In genomic region chr6:35428421-35429149, GRCh38 we compare ENCODE assay signal across 1 cellular context.
A peak's percentile ranks its signal among the peaks of the same experiment; 100 is the strongest.
TF ChIP-seq lines count a peak whose summit lies in the region.

No MANE protein-coding gene starts in this region.

TF ChIP-seq in HepG2, 621 proteins besides CTCF, POLR2A, EP300 and RAD21 (continued from another document and continues in another):
- TF ChIP-seq NFE2 (CRISPR knock-in tag; IDR thresholded peaks at IDR 0.05) (no peak), ZNF12 (CRISPR knock-in tag; IDR thresholded peaks at IDR 0.05) (peak; percentile 61; the same call in 1 of the 2 replicates), GABPA (IDR thresholded peaks at IDR 0.05; ENCODE audit: low read depth, low read length) (no peak), GABPA (CRISPR knock-in tag; IDR thresholded peaks at IDR 0.05; ENCODE audit: low read depth) (0 out of 2 replicates have a peak, but pooled peaks have one; percentile 19), ZNF503 (CRISPR knock-in tag; IDR thresholded peaks at IDR 0.05) (peak; percentile 80), GFI1 (CRISPR knock-in tag; IDR thresholded peaks at IDR 0.05; ENCODE audit: borderline replicate concordance) (peak; percentile 59; the same call in 1 of the 2 replicates), SOX6 (IDR thresholded peaks at IDR 0.05) (no peak), SOX6 (CRISPR knock-in tag; IDR thresholded peaks at IDR 0.05) (peak; percentile 75), PRDM15 (CRISPR knock-in tag; IDR thresholded peaks at IDR 0.05) (no peak), CCDC6 (CRISPR knock-in tag; IDR thresholded peaks at IDR 0.05) (0 out of 2 replicates have a peak, but pooled peaks have one; percentile 42), HMG20B (CRISPR knock-in tag; conservative IDR thresholded peaks at IDR 0.05) (no peak), ZNF225 (CRISPR knock-in tag; IDR thresholded peaks at IDR 0.05) (0 out of 2 replicates have a peak, but pooled peaks have one; percentile 47), ZBTB25 (CRISPR knock-in tag; IDR thresholded peaks at IDR 0.05) (0 out of 2 replicates have a peak, but pooled peaks have one; percentile 20), KLF6 (CRISPR knock-in tag; IDR thresholded peaks at IDR 0.05) (peak; percentile 77), YY1 (IDR thresholded peaks at IDR 0.05; ENCODE audit: insufficient read depth, insufficient replicate concordance, low read depth, low read length) (peak; percentile 50), KDM2A (CRISPR knock-in tag; IDR thresholded peaks at IDR 0.05; ENCODE audit: borderline replicate concordance, low read depth) (peak; percentile 39; the same call in 1 of the 2 replicates), RARA (CRISPR knock-in tag; IDR thresholded peaks at IDR 0.05) (peak; percentile 80), SALL1 (CRISPR knock-in tag; IDR thresholded peaks at IDR 0.05) (peak; percentile 82), CREB1 (IDR thresholded peaks at IDR 0.05) (no peak), CREB1 (CRISPR knock-in tag; IDR thresholded peaks at IDR 0.05) (peak; percentile 18; the same call in 1 of the 2 replicates), NFATC3 (CRISPR knock-in tag; IDR thresholded peaks at IDR 0.05) (0 out of 2 replicates have a peak, but pooled peaks have one; percentile 43), ARNTL (CRISPR knock-in tag; IDR thresholded peaks at IDR 0.05) (peak; percentile 30; the same call in 1 of the 2 replicates), ZNF501 (CRISPR knock-in tag; IDR thresholded peaks at IDR 0.05) (peak; percentile 45; the same call in 1 of the 2 replicates), PHF21A (CRISPR knock-in tag; IDR thresholded peaks at IDR 0.05) (0 out of 2 replicates have a peak, but pooled peaks have one; percentile 32), POLR2G (IDR thresholded peaks at IDR 0.05; ENCODE audit: low read depth, low read length) (peak; percentile 34; the same call in 1 of the 2 replicates), NR2F2 (IDR thresholded peaks at IDR 0.05; ENCODE audit: borderline replicate concordance, low read depth) (peak; percentile 70), ZNF256 (CRISPR knock-in tag; conservative IDR thresholded peaks at IDR 0.05) (no peak), IKZF5 (CRISPR knock-in tag; IDR thresholded peaks at IDR 0.05) (peak; percentile 82), ZNF30 (CRISPR knock-in tag; IDR thresholded peaks at IDR 0.05) (0 out of 2 replicates have a peak, but pooled peaks have one; percentile 36), ZNF556 (CRISPR knock-in tag; IDR thresholded peaks at IDR 0.05; ENCODE audit: borderline replicate concordance) (peak; percentile 86; the same call in 1 of the 2 replicates), FOXO1 (CRISPR knock-in tag; IDR thresholded peaks at IDR 0.05) (0 out of 2 replicates have a peak, but pooled peaks have one; percentile 10), TBX3 (IDR thresholded peaks at IDR 0.05; ENCODE audit: borderline replicate concordance) (peak; percentile 45; the same call in 1 of the 2 replicates), TBP (CRISPR knock-in tag; IDR thresholded peaks at IDR 0.05) (no peak), THAP9 (CRISPR knock-in tag; IDR thresholded peaks at IDR 0.05; ENCODE audit: borderline replicate concordance) (peak; percentile 19; the same call in 1 of the 2 replicates), HOXA7 (CRISPR knock-in tag; IDR thresholded peaks at IDR 0.05) (no peak), THAP11 (CRISPR knock-in tag; IDR thresholded peaks at IDR 0.05) (peak; percentile 33; the same call in 1 of the 2 replicates), ZNF567 (CRISPR knock-in tag; IDR thresholded peaks at IDR 0.05; ENCODE audit: borderline replicate concordance) (no peak), CREM (IDR thresholded peaks at IDR 0.05) (peak; percentile 56; the same call in 1 of the 2 replicates), CREM (CRISPR knock-in tag; IDR thresholded peaks at IDR 0.05) (no peak), ZNF891 (CRISPR knock-in tag; IDR thresholded peaks at IDR 0.05) (peak; percentile 46; the same call in 1 of the 2 replicates), MYPOP (CRISPR knock-in tag; IDR thresholded peaks at IDR 0.05) (0 out of 2 replicates have a peak, but pooled peaks have one; percentile 41), ZNF558 (CRISPR knock-in tag; IDR thresholded peaks at IDR 0.05; ENCODE audit: borderline replicate concordance) (no peak), TARDBP (CRISPR knock-in tag; IDR thresholded peaks at IDR 0.05) (peak; percentile 38; the same call in 1 of the 2 replicates), PAF1 (CRISPR knock-in tag; IDR thresholded peaks at IDR 0.05) (no peak), RARG (CRISPR knock-in tag; IDR thresholded peaks at IDR 0.05; ENCODE audit: low read depth) (no peak), RCOR2 (CRISPR knock-in tag; IDR thresholded peaks at IDR 0.05) (peak; percentile 84), ZZZ3 (CRISPR knock-in tag; IDR thresholded peaks at IDR 0.05; ENCODE audit: borderline replicate concordance) (no peak), ZSCAN12 (CRISPR knock-in tag; IDR thresholded peaks at IDR 0.05) (no peak), MAFF (IDR thresholded peaks at IDR 0.05; ENCODE audit: low read depth, low read length) (peak; percentile 66), KAT2B (IDR thresholded peaks at IDR 0.05; ENCODE audit: borderline replicate concordance, low read depth, low read length) (peak; percentile 18; the same call in 1 of the 2 replicates), GATAD1 (CRISPR knock-in tag; IDR thresholded peaks at IDR 0.05) (0 out of 2 replicates have a peak, but pooled peaks have one; percentile 14), CSRNP1 (CRISPR knock-in tag; IDR thresholded peaks at IDR 0.05) (0 out of 2 replicates have a peak, but pooled peaks have one; percentile 27), ZNF709 (CRISPR knock-in tag; IDR thresholded peaks at IDR 0.05) (no peak), CEBPB (IDR thresholded peaks at IDR 0.05; ENCODE audit: borderline replicate concordance, low read depth, low read length) (peak; percentile 68; the same call in 1 of the 2 replicates), ZNF777 (CRISPR knock-in tag; IDR thresholded peaks at IDR 0.05) (no peak), ZKSCAN5 (CRISPR knock-in tag; IDR thresholded peaks at IDR 0.05) (peak; percentile 97), ATF6 (CRISPR knock-in tag; conservative IDR thresholded peaks at IDR 0.05) (no peak)
